In the genomic region with DNA sequence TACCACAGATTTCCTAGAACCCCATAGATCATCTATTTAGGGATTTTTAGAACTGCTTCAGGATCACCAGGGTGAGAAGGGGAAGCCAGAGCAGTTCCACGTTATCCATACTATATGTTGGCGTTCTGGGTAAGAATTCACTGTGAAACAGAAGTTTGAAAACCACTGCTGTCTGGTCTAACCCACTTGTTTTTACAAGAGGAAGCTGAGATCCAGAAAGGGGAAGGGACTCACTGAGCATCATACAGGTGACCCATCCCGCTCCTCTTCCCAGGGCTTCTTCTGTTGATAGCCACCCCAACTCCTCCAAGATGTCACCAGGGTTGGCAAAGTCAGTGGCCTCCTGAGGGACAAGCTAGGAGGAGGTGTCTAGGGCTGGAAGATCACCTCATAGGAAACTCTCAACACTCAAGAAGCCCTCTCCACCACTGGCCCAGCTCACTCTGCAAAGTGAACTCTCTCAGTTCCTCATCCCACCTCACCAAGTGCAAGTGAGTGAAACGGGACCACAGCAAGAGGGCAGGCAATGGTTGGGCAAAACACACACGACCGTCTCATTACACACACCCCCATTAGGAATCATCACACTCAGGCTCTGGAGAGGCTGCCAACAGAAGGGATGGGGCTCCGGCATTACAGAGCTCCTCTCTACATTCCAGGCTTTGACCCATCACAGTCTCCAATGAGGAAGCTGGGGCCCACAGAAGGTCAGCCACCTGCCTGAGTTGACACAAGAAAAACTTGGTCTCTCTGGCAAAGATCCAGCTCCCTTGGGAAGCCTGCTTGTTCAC, we compare ENCODE assay signal across 9 cellular contexts. TPM values are rescaled to one million over a fixed set of nuclear protein-coding genes. Genes with fewer than 3 reads are reported as not detected.
DNase-seq lines count a peak whose midpoint lies in the region; ATAC-seq and TF ChIP-seq lines count a peak whose summit lies in the region.
"Had no signal": no experiment of that assay in that cellular context is flagged by ENCODE, and none has a peak within 500 bp of the region (broad histone marks: within the 10 kb centered on the region; RNA-seq: fewer than 3 reads in every experiment).

No MANE protein-coding gene starts in this region.

- peaks cover 0 to 44% of the 10 kb centered on the region in 2 donors for H3K4me1 ChIP-seq in right atrium auricular region

- peak; percentile 45 for ATAC-seq in GM19025 (IDR thresholded peaks at IDR 0.05; ENCODE audit: low read depth, unreplicated experiment)
- no peak for ATAC-seq in HG03196 (IDR thresholded peaks at IDR 0.05; ENCODE audit: unreplicated experiment)

- H3K4me3 ChIP-seq in AG10803 (ENCODE audit: low read length) (peak overlapping the region; percentile 71), right atrium auricular region (peak overlapping the region; percentile 71 to 77)

- DNase-seq in AG10803 (ENCODE audit: low read depth): no peak
- DNase-seq in Kasumi-1 (lab: John Stamatoyannopoulos, UW): peak; percentile 18 to 44
- no peak for DNase-seq in right atrium auricular region (ENCODE audit: low spot score)
- DNase-seq in kidney glomerular epithelial cell (lab: John Stamatoyannopoulos, UW): no peak
- no peak for DNase-seq in effector CD4-positive, alpha-beta T cell
- DNase-seq in hypothalamus (lab: John Stamatoyannopoulos, UW): no peak
- DNase-seq: NCI-H1048 had no signal

- TF ChIP-seq CTCF in AG10803 (conservative IDR thresholded peaks at IDR 0.05; ENCODE audit: low read length) (no peak), right atrium auricular region (IDR thresholded peaks at IDR 0.05) (no peak)

- no peaks in the 10 kb centered on the region for H3K9me3 ChIP-seq in right atrium auricular region

- H3K27me3 ChIP-seq in right atrium auricular region: no peaks in the 10 kb centered on the region

- H3K36me3 ChIP-seq in right atrium auricular region: peaks cover 8% of the 10 kb centered on the region

- peak overlapping the region; percentile 87 to 91 for H3K27ac ChIP-seq in right atrium auricular region

RNA-seq across cellular contexts. Expression of a gene that starts 1.8 kb away (rescaled TPM):
- total RNA-seq in right atrium auricular region: 10 to 100 TPM; 28.8 to 57.6 TPM

RNA-seq across cellular contexts. Expression of a gene that starts 49.1 kb away (rescaled TPM):
- total RNA-seq in right atrium auricular region: 10 to 100 TPM; 43.6 to 73.7 TPM

RNA-seq across cellular contexts. Expression of a gene that starts 51.3 kb away (rescaled TPM):
- total RNA-seq in right atrium auricular region: 10 to 100 TPM; 44.8 to 57.1 TPM

Comparison
In these comparisons a context has a peak if more than half of its experiments do, and no peak if none do; other contexts are left out.
1. DNase-seq: peak in Kasumi-1 (2 of 2); none in AG10803 (single experiment), right atrium auricular region (single experiment), kidney glomerular epithelial cell (single experiment), effector CD4-positive, alpha-beta T cell (single experiment) and hypothalamus (0 of 51).